ENCODE assay signal across 8 cellular contexts in the genomic region with DNA sequence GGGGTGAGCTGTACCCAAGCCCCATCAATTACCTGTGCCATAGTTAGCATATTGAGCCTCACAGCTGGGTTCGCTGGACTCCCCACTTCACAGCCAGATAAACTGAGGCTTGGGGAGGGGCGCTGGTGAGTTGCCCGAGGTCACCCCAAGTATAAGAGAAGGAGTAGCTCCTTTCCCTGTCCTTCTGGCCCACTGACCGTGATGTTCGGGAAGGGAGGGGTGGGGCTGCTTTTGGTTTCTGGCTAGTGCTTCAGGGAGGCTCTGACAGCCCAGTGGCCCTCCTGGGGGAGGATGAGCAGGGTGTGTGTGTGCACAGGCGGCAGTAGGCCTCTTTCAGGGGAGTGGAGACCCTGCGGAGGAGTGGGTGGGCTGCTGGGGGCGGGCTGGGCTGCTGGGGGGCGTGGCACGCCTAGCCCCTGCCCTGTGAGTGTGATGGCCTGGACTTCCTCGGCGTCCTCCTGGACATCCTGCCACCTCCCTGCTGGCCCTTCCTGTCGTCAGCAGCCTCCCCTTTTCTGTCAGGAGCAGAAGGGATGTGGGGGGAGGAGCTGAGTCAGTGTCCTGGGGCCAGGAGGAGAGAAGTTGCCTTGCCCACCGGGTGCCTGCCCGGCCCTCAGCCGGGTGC. TPM values are rescaled to one million over a fixed set of nuclear protein-coding genes. Genes with fewer than 3 reads are reported as not detected.
A peak's percentile ranks its signal among the peaks of the same experiment; 100 is the strongest.
DNase-seq lines count a peak whose midpoint lies in the region; ATAC-seq, FAIRE-seq and TF ChIP-seq lines count a peak whose summit lies in the region.

No MANE protein-coding gene starts in this region.

- BruUV-seq in HepG2 (replicated peaks; lab: Mats Ljungman, UMichigan): no TSS peak

- H3K27ac Mint-ChIP-seq in type B pancreatic cell: peak overlapping the region; percentile 89

- H3K4me1 ChIP-seq in breast epithelium (peaks cover 32 to 46% of the 10 kb centered on the region in 2 donors), HepG2 (ENCODE audit: insufficient read depth, low read length) (peaks cover 58% of the 10 kb centered on the region)

- H3K4me3 ChIP-seq in AG09309 (ENCODE audit: control insufficient read depth, low read depth, low read length) (peak overlapping the region; percentile 73), breast epithelium (peak overlapping the region; percentile 95 to 98 (median 97)), HepG2 (replicated peaks in 1 of 3; ENCODE audit: insufficient read depth in 1 of 3, low read depth in 2 of 3, low read length in 3 of 3) (peak overlapping the region; percentile 82 to 98 (median 84))

- peak overlapping the region; percentile 97 for H3K4me2 ChIP-seq in HepG2 (ENCODE audit: low read depth, low read length)

- H3K36me3 Mint-ChIP-seq in type B pancreatic cell: no peaks in the 10 kb centered on the region

- TF ChIP-seq CTCF in AG09309 (IDR thresholded peaks at IDR 0.05; ENCODE audit: control insufficient read depth, insufficient read depth, low read depth, low read length, missing control alignments): no peak
- no peak for TF ChIP-seq CTCF in breast epithelium (IDR thresholded peaks at IDR 0.05)
- TF ChIP-seq CTCF in HepG2 (CRISPR knock-in tag; IDR thresholded peaks at IDR 0.05): no peak
- no peak for TF ChIP-seq CTCF in type B pancreatic cell (conservative IDR thresholded peaks at IDR 0.05)

- H3K9me3 ChIP-seq in breast epithelium (no peaks in the 10 kb centered on the region), HepG2 (ENCODE audit: low read length) (no peaks in the 10 kb centered on the region)

- no peak overlapping the region for H2AFZ ChIP-seq in HepG2 (ENCODE audit: low read length)

- H3K79me2 ChIP-seq in HepG2 (ENCODE audit: insufficient read depth, low read length): peaks cover 14% of the 10 kb centered on the region

- H3K27me3 ChIP-seq in breast epithelium (no peaks in the 10 kb centered on the region), HepG2 (ENCODE audit: control insufficient read depth in 1 of 2, insufficient read depth in 2 of 2, low read length in 2 of 2) (no peaks in the 10 kb centered on the region)

- no peak for DNase-seq in AG09309 (ENCODE audit: low read depth)
- peak; percentile 50 for DNase-seq in LHCN-M2 (ENCODE audit: low read depth)
- DNase-seq in breast epithelium (ENCODE audit: low spot score in 2 of 2): no peak
- DNase-seq in HepG2 (ENCODE audit: low spot score): no peak
- DNase-seq in type B pancreatic cell (ENCODE audit: extremely low spot score, unreplicated experiment): no peak
- no peak for DNase-seq in NK-92 (lab: John Stamatoyannopoulos, UW; ENCODE audit: unreplicated experiment)
- no peak for DNase-seq in stimulated activated CD4-positive, alpha-beta T cell treated with anti-CD3 and anti-CD28 coated beads, Interleukin-4, amount 100 ng/mL, for 24 hours

- H4K20me1 ChIP-seq in HepG2 (ENCODE audit: insufficient read depth, low read length): no peaks in the 10 kb centered on the region

- H3K27ac ChIP-seq in breast epithelium (peak overlapping the region; percentile 94 to 99), HepG2 (ENCODE audit: extremely low read length, insufficient read depth, low read length) (peak overlapping the region; percentile 67)

- in situ Hi-C loops in HepG2 (cut with HindIII; ENCODE audit: extremely low pct_ligation_motif_present, low pct_unique_long_range_greater_than_20kb): no loop called here

- no peaks in the 10 kb centered on the region for H3K36me3 ChIP-seq in breast epithelium
- H3K36me3 ChIP-seq in HepG2 (replicated peaks in 1 of 2; ENCODE audit: control insufficient read depth in 1 of 2, insufficient read depth in 2 of 2, low read length in 2 of 2): no peaks in the 10 kb centered on the region

- WGBS in HepG2 (ENCODE audit: low lambda C conversion rate): 16% methylated on average over 12 of the region's 16 CpGs

- H3K27me3 Mint-ChIP-seq in type B pancreatic cell: no peaks in the 10 kb centered on the region

- peak overlapping the region; percentile 89 for H3K4me3 Mint-ChIP-seq in type B pancreatic cell

- intact Hi-C loops in breast epithelium (cut with DNase I; ENCODE audit: low total_unique reads): no loop called here
- intact Hi-C loops in HepG2 (cut with micrococcal nuclease; ENCODE audit: unreplicated experiment): loop anchor here (5.0 to 10.0 kb wide), 2 partner anchors 55 to 118 kb away; no protein-coding TSS in a partner anchor

- no peaks in the 10 kb centered on the region for H3K9me3 Mint-ChIP-seq in type B pancreatic cell

- ATAC-seq in HepG2 (peak; percentile 6; the same call in 2 of the 3 replicates), HG03571 (IDR thresholded peaks at IDR 0.05; ENCODE audit: unreplicated experiment) (no peak)

- TF ChIP-seq RAD21 in HepG2 (CRISPR knock-in tag; IDR thresholded peaks at IDR 0.05): no peak

- CTCF ChIA-PET in HepG2 (lab: Yijun Ruan, JAX; ENCODE audit: low intra/inter-chr PET ratio, low total read pairs): no interaction called here

- TF ChIP-seq POLR2A in breast epithelium (IDR thresholded peaks at IDR 0.05): no peak
- no peak for TF ChIP-seq POLR2A in HepG2 (IDR thresholded peaks at IDR 0.05; ENCODE audit: insufficient read depth in 1 of 2, low read depth in 2 of 2, low read length in 2 of 2)

- peaks cover 39% of the 10 kb centered on the region for H3K4me1 Mint-ChIP-seq in type B pancreatic cell (ENCODE audit: unreplicated experiment)

- peak overlapping the region; percentile 91 for H3K9ac ChIP-seq in HepG2 (ENCODE audit: insufficient read depth, low read depth, low read length)

- TF ChIP-seq EP300 in HepG2 (IDR thresholded peaks at IDR 0.05; ENCODE audit: low read depth in 2 of 2, low read length in 2 of 2): no peak
- TF ChIP-seq EP300 in HepG2 (CRISPR knock-in tag; IDR thresholded peaks at IDR 0.05; ENCODE audit: borderline replicate concordance): no peak

- POLR2A ChIA-PET in HepG2 (lab: Yijun Ruan, JAX): interaction anchor here (1.4 to 1.5 kb wide), 2 partner anchors 12 to 60 kb away, joined by 4 to 6 read pairs; a partner anchor contains a TSS

- FAIRE-seq in HepG2 (lab: Jason Lieb, UNC): no peak

TF ChIP-seq in HepG2, 621 proteins besides CTCF, POLR2A, EP300 and RAD21 (continues in another document):
- TF ChIP-seq SYNCRIP (IDR thresholded peaks at IDR 0.05; ENCODE audit: insufficient read depth, low read depth, low read length): no peak
- TF ChIP-seq ATRX (CRISPR knock-in tag; IDR thresholded peaks at IDR 0.05; ENCODE audit: borderline replicate concordance): no peak
- TF ChIP-seq SP1 (IDR thresholded peaks at IDR 0.05): no peak
- TF ChIP-seq SP1 (CRISPR knock-in tag; IDR thresholded peaks at IDR 0.05): no peak
- TF ChIP-seq ZMYM3 (CRISPR knock-in tag; IDR thresholded peaks at IDR 0.05): peak; percentile 78
- TF ChIP-seq TOPORS (CRISPR knock-in tag; IDR thresholded peaks at IDR 0.05): no peak
- TF ChIP-seq, protein P1, sequence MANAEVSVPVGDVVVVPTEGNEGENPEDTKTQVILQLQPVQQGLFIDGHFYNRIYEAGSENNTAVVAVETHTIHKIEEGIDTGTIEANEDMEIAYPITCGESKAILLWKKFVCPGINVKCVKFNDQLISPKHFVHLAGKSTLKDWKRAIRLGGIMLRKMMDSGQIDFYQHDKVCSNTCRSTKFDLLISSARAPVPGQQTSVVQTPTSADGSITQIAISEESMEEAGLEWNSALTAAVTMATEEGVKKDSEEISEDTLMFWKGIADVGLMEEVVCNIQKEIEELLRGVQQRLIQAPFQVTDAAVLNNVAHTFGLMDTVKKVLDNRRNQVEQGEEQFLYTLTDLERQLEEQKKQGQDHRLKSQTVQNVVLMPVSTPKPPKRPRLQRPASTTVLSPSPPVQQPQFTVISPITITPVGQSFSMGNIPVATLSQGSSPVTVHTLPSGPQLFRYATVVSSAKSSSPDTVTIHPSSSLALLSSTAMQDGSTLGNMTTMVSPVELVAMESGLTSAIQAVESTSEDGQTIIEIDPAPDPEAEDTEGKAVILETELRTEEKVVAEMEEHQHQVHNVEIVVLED (CRISPR knock-in tag; IDR thresholded peaks at IDR 0.05; ENCODE audit: borderline replicate concordance): peak; percentile 27; the same call in 1 of the 2 replicates
- TF ChIP-seq ZNF629 (CRISPR knock-in tag; conservative IDR thresholded peaks at IDR 0.05): peak; percentile 93

RNA-seq across cellular contexts. Expression of a gene that starts 50.4 kb away (rescaled TPM):
- 128 and 137 TPM in 2 replicates for total RNA-seq in LHCN-M2 (2014; rRNA removed)
- 85.7 TPM for polyA plus RNA-seq in LHCN-M2 (2012)
- 10 to 100 TPM; 78.3 to 95.0 (median 88.3) TPM for total RNA-seq in breast epithelium
- total RNA-seq in HepG2 (2016; rRNA removed; fragmentation: Illumina TruSeq; extraction: Trizol): 11.3 and 15.4 TPM in 2 replicates
- 7.1 and 8.1 TPM in 2 replicates for total RNA-seq in HepG2 (2016; cell fraction: cytosol; rRNA removed; fragmentation: Illumina TruSeq; extraction: Trizol; ENCODE audit: low read depth)
- 10.9 and 14.5 TPM in 2 replicates for total RNA-seq in HepG2 (2016; cell fraction: insoluble cytoplasmic fraction; rRNA removed; fragmentation: Illumina TruSeq; extraction: Trizol)
- 15.0 and 16.4 TPM in 2 replicates for total RNA-seq in HepG2 (2016; cell fraction: membrane; rRNA removed; fragmentation: Illumina TruSeq; extraction: Trizol)
- 12.3 and 18.6 TPM in 2 replicates for total RNA-seq in HepG2 (2016; cell fraction: nucleus; rRNA removed; fragmentation: Illumina TruSeq; extraction: Trizol)
- polyA plus RNA-seq in HepG2 (2011; rRNA removed): 6.1 and 10.1 TPM in 2 replicates
- polyA plus RNA-seq in HepG2 (2011; cell fraction: cytosol; rRNA removed): 5.6 and 8.0 TPM in 2 replicates
- 19.7 and 19.9 TPM in 2 replicates for polyA plus RNA-seq in HepG2 (2011; cell fraction: nucleus; rRNA removed)
- 7.0 TPM in 2 replicates for polyA plus RNA-seq in HepG2 (2012)
- polyA plus RNA-seq in HepG2 (2016; cell fraction: cytosol; fragmentation: Illumina TruSeq; extraction: Trizol; ENCODE audit: low read depth): 7.6 and 8.0 TPM in 2 replicates
- polyA plus RNA-seq in HepG2 (2016; cell fraction: insoluble cytoplasmic fraction; fragmentation: Illumina TruSeq; extraction: Trizol; ENCODE audit: low read depth): 12.7 and 16.2 TPM in 2 replicates
- polyA plus RNA-seq in HepG2 (2016; cell fraction: membrane; fragmentation: Illumina TruSeq; extraction: Trizol; ENCODE audit: low read depth): 12.7 and 14.1 TPM in 2 replicates
- 21.7 and 21.8 TPM in 2 replicates for polyA plus RNA-seq in HepG2 (2016; cell fraction: nucleus; fragmentation: Illumina TruSeq; extraction: Trizol; ENCODE audit: insufficient read depth, low read depth)
- polyA minus RNA-seq in HepG2 (2011; rRNA and poly(A)+ RNA removed; ENCODE audit: low replicate concordance): 23.8 and 48.7 TPM in 2 replicates
- 4.7 and 7.0 TPM in 2 replicates for polyA minus RNA-seq in HepG2 (2011; cell fraction: cytosol; rRNA and poly(A)+ RNA removed)
- 13.6 and 16.2 TPM in 2 replicates for polyA minus RNA-seq in HepG2 (2011; cell fraction: nucleus; rRNA and poly(A)+ RNA removed)
- 42.9 and 47.0 TPM in 2 replicates for total RNA-seq in type B pancreatic cell (ENCODE audit: low replicate concordance)
